ENCODE assay signal across 1 cellular context in the genomic region with DNA sequence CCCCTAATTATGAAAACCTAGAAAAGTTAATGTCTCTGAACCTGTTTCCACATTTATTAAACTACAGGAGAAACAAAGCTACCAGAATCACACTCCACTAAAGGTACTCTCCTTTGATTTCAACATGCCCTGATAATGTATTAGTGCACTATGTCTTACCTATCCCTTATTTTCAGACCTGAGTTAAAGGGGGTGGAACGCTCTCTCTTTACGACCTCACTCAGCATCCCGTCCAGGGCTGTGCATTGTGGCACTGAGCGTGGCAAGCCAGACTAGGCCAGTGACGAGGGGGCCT.
TF ChIP-seq lines count a peak whose summit lies in the region.

No MANE protein-coding gene starts in this region.

TF ChIP-seq in HEK293, 187 proteins besides CTCF, POLR2A, EP300 and RAD21 (continued from another document):
- TF ChIP-seq ZNF785 (tag by site-specific recombination; IDR thresholded peaks at IDR 0.05) (no peak), ZNF707 (tag by site-specific recombination; IDR thresholded peaks at IDR 0.05) (no peak)
- TF ChIP-seq, protein P1, sequence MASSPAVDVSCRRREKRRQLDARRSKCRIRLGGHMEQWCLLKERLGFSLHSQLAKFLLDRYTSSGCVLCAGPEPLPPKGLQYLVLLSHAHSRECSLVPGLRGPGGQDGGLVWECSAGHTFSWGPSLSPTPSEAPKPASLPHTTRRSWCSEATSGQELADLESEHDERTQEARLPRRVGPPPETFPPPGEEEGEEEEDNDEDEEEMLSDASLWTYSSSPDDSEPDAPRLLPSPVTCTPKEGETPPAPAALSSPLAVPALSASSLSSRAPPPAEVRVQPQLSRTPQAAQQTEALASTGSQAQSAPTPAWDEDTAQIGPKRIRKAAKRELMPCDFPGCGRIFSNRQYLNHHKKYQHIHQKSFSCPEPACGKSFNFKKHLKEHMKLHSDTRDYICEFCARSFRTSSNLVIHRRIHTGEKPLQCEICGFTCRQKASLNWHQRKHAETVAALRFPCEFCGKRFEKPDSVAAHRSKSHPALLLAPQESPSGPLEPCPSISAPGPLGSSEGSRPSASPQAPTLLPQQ (tag by site-specific recombination; IDR thresholded peaks at IDR 0.05): no peak
